24 cellular contexts compared by ENCODE assay signal in genomic region chr20:29740951-29741593, GRCh38.
DNase-seq lines count a peak whose midpoint lies in the region; ATAC-seq, FAIRE-seq and TF ChIP-seq lines count a peak whose summit lies in the region.
"Had no signal": no experiment of that assay in that cellular context is flagged by ENCODE, and none has a peak within 500 bp of the region (broad histone marks: within the 10 kb centered on the region; RNA-seq: fewer than 3 reads in every experiment).

No MANE protein-coding gene starts in this region.

- H3K9me2 ChIP-seq in SK-N-SH: no peaks in the 10 kb centered on the region

- H3K9me3 ChIP-seq in SK-N-SH: peaks cover 3% of the 10 kb centered on the region; the same call in 1 of the 2 replicates
- H3K9me3 ChIP-seq in HepG2 (ENCODE audit: low read length): peaks cover 87% of the 10 kb centered on the region
- H3K9me3 ChIP-seq: SJSA1 had no signal

- in situ Hi-C loops in GM13977 (cut with MboI; ENCODE audit: low pct_unique_long_range_greater_than_20kb, low sequenced_read_pairs, unreplicated experiment): no loop called here
- in situ Hi-C loops in HepG2 (cut with HindIII; ENCODE audit: extremely low pct_ligation_motif_present, low pct_unique_long_range_greater_than_20kb): no loop called here

- no peak for TF ChIP-seq POLR2A in HepG2 (IDR thresholded peaks at IDR 0.05; ENCODE audit: insufficient read depth in 1 of 2, low read depth in 2 of 2, low read length in 2 of 2)

- H3K27ac Mint-ChIP-seq in stimulated activated memory B cell treated with anti-CD40 and anti-IgM and Interleukin-4, amounts not matched to agents 10 μg/mL and 1 μg/mL and 100 μg/mL, for 72 hours: no peak overlapping the region
- H3K27ac Mint-ChIP-seq: CD4-positive, CD25-positive, alpha-beta regulatory T cell had no signal

- ATAC-seq in HepG2: no peak
- ATAC-seq in stimulated activated memory B cell treated with anti-CD40 and anti-IgM and Interleukin-4, amounts not matched to agents 10 μg/mL and 1 μg/mL and 100 μg/mL, for 72 hours: peak; percentile 49
- ATAC-seq in HG03025 (IDR thresholded peaks at IDR 0.05; ENCODE audit: low FRiP score, unreplicated experiment): no peak
- ATAC-seq: GM12878, K562 had no signal

- H3K9me3 Mint-ChIP-seq in stimulated activated memory B cell treated with anti-CD40 and anti-IgM and Interleukin-4, amounts not matched to agents 10 μg/mL and 1 μg/mL and 100 μg/mL, for 72 hours: peaks cover 10% of the 10 kb centered on the region

- H3K36me3 Mint-ChIP-seq in stimulated activated memory B cell treated with anti-CD40 and anti-IgM and Interleukin-4, amounts not matched to agents 10 μg/mL and 1 μg/mL and 100 μg/mL, for 72 hours: no peaks in the 10 kb centered on the region
- H3K36me3 Mint-ChIP-seq: CD4-positive, CD25-positive, alpha-beta regulatory T cell had no signal

- no peaks in the 10 kb centered on the region for H3K4me1 ChIP-seq in SK-N-SH (ENCODE audit: control insufficient read depth in 1 of 2, insufficient read depth in 2 of 2, low read depth in 1 of 2, low read length in 1 of 2)
- H3K4me1 ChIP-seq in HepG2 (ENCODE audit: insufficient read depth, low read length): no peaks in the 10 kb centered on the region
- H3K4me1 ChIP-seq: Peyer's patch, SJSA1 had no signal

- no peaks in the 10 kb centered on the region for H3K27me3 Mint-ChIP-seq in stimulated activated memory B cell treated with anti-CD40 and anti-IgM and Interleukin-4, amounts not matched to agents 10 μg/mL and 1 μg/mL and 100 μg/mL, for 72 hours
- H3K27me3 Mint-ChIP-seq: CD4-positive, CD25-positive, alpha-beta regulatory T cell had no signal

- H4K20me1 ChIP-seq in SK-N-SH (ENCODE audit: insufficient read depth) (no peaks in the 10 kb centered on the region), HepG2 (ENCODE audit: insufficient read depth, low read length) (no peaks in the 10 kb centered on the region)

- H3K4me3 ChIP-seq in SK-N-SH (ENCODE audit: low read depth in 2 of 2, low read length in 1 of 2) (no peak overlapping the region), HepG2 (replicated peaks in 1 of 3; ENCODE audit: insufficient read depth in 1 of 3, low read depth in 2 of 3, low read length in 3 of 3) (no peak overlapping the region)
- H3K4me3 ChIP-seq: GM12878, K562, Peyer's patch, SJSA1 had no signal

- H3K4me1 Mint-ChIP-seq in stimulated activated memory B cell treated with anti-CD40 and anti-IgM and Interleukin-4, amounts not matched to agents 10 μg/mL and 1 μg/mL and 100 μg/mL, for 72 hours: no peaks in the 10 kb centered on the region
- H3K4me1 Mint-ChIP-seq: CD4-positive, CD25-positive, alpha-beta regulatory T cell had no signal

- no peak for FAIRE-seq in HepG2 (lab: Jason Lieb, UNC)
- FAIRE-seq: GM12878, H54, K562 had no signal

- intact Hi-C loops in HepG2 (cut with micrococcal nuclease; ENCODE audit: unreplicated experiment): no loop called here

- H3K9ac ChIP-seq in SK-N-SH: no peak overlapping the region
- H3K9ac ChIP-seq in HepG2 (ENCODE audit: insufficient read depth, low read depth, low read length): no peak overlapping the region

- no peaks in the 10 kb centered on the region for H3F3A ChIP-seq in SK-N-SH (replicated peaks; ENCODE audit: insufficient read depth)

- CTCF ChIA-PET in SK-N-SH (lab: Yijun Ruan, JAX) (no interaction called here), HepG2 (lab: Yijun Ruan, JAX; ENCODE audit: low intra/inter-chr PET ratio, low total read pairs) (no interaction called here)

- H3K27ac ChIP-seq in SK-N-SH (ENCODE audit: low read depth in 2 of 2, low read length in 1 of 2): no peak overlapping the region
- no peak overlapping the region for H3K27ac ChIP-seq in HepG2 (ENCODE audit: extremely low read length, insufficient read depth, low read length)
- H3K27ac ChIP-seq: Peyer's patch, SJSA1 had no signal

- no peaks in the 10 kb centered on the region for H3K36me3 ChIP-seq in SK-N-SH (replicated peaks in 1 of 2; ENCODE audit: control insufficient read depth in 1 of 2, insufficient read depth in 2 of 2, low read length in 1 of 2)
- no peaks in the 10 kb centered on the region for H3K36me3 ChIP-seq in HepG2 (replicated peaks in 1 of 2; ENCODE audit: control insufficient read depth in 1 of 2, insufficient read depth in 2 of 2, low read length in 2 of 2)
- H3K36me3 ChIP-seq: Peyer's patch, SJSA1 had no signal

- POLR2A ChIA-PET in SK-N-SH (lab: Yijun Ruan, JAX): no interaction called here
- POLR2A ChIA-PET in HepG2 (lab: Yijun Ruan, JAX): no interaction called here

- H3K79me2 ChIP-seq in SK-N-SH (ENCODE audit: insufficient read depth) (no peaks in the 10 kb centered on the region), HepG2 (ENCODE audit: insufficient read depth, low read length) (no peaks in the 10 kb centered on the region)

- H3K4me2 ChIP-seq in SK-N-SH: no peak overlapping the region
- no peak overlapping the region for H3K4me2 ChIP-seq in HepG2 (ENCODE audit: low read depth, low read length)

- H3K27me3 ChIP-seq in SK-N-SH (ENCODE audit: insufficient read depth) (no peaks in the 10 kb centered on the region), HepG2 (ENCODE audit: control insufficient read depth in 1 of 2, insufficient read depth in 2 of 2, low read length in 2 of 2) (no peaks in the 10 kb centered on the region)
- H3K27me3 ChIP-seq: Peyer's patch, SJSA1 had no signal

- H2AFZ ChIP-seq in SK-N-SH (ENCODE audit: low read depth): no peak overlapping the region
- no peak overlapping the region for H2AFZ ChIP-seq in HepG2 (ENCODE audit: low read length)

- no peak overlapping the region for H3K4me3 Mint-ChIP-seq in stimulated activated memory B cell treated with anti-CD40 and anti-IgM and Interleukin-4, amounts not matched to agents 10 μg/mL and 1 μg/mL and 100 μg/mL, for 72 hours

- WGBS in SK-N-SH (ENCODE audit: low lambda C conversion rate): 40% methylated on average over 17 of the region's 51 CpGs
- WGBS in HepG2 (ENCODE audit: low lambda C conversion rate): 81% methylated on average over 50 of the region's 51 CpGs

- no TSS peak for BruUV-seq in HepG2 (replicated peaks; lab: Mats Ljungman, UMichigan)

- peak; percentile 23 for DNase-seq in GM13977 (ENCODE audit: low spot score)
- peak; percentile 17 for DNase-seq in SK-N-SH
- DNase-seq in HepG2 (ENCODE audit: low spot score): no peak
- no peak for DNase-seq in GDM1 (lab: John Stamatoyannopoulos, UW)
- no peak for DNase-seq in T-helper 2 cell
- no peak for DNase-seq in NCI-H2227 (lab: John Stamatoyannopoulos, UW; ENCODE audit: unreplicated experiment)
- DNase-seq: CD4-positive, CD25-positive, alpha-beta regulatory T cell; COR-L47; DMS 273 treated with DMSO at 0.1 percent for 48 hours; DMS79 treated with DMSO at 0.1 percent for 48 hours; NCI-H1092; NCI-H1436 treated with DMSO at 0.1 percent for 48 hours; NCI-H1930; NCI-H2227 treated with DMSO at 0.1 percent for 48 hours; NCI-H510A treated with DMSO at 0.1 percent for 48 hours; NCI-H748 treated with DMSO at 0.1 percent for 48 hours; SW 1271 had no signal

- TF ChIP-seq RAD21 in SK-N-SH (IDR thresholded peaks at IDR 0.05; ENCODE audit: low read length): no peak
- TF ChIP-seq RAD21 in HepG2 (CRISPR knock-in tag; IDR thresholded peaks at IDR 0.05): no peak

- TF ChIP-seq CTCF in GM13977 (IDR thresholded peaks at IDR 0.05; ENCODE audit: extremely low read depth, insufficient read depth, missing control alignments) (no peak), SK-N-SH (IDR thresholded peaks at IDR 0.05) (no peak), HepG2 (CRISPR knock-in tag; IDR thresholded peaks at IDR 0.05) (no peak)

- TF ChIP-seq EP300 in SK-N-SH (IDR thresholded peaks at IDR 0.05; ENCODE audit: borderline replicate concordance in 1 of 2, low read depth in 1 of 2, low read length in 1 of 2): no peak
- TF ChIP-seq EP300 in HepG2 (IDR thresholded peaks at IDR 0.05; ENCODE audit: low read depth in 2 of 2, low read length in 2 of 2): no peak
- no peak for TF ChIP-seq EP300 in HepG2 (CRISPR knock-in tag; IDR thresholded peaks at IDR 0.05; ENCODE audit: borderline replicate concordance)

TF ChIP-seq in SK-N-SH, 30 proteins besides CTCF, POLR2A, EP300 and RAD21 (continues in another document):
- TF ChIP-seq MAX (IDR thresholded peaks at IDR 0.05; ENCODE audit: low read depth): no peak
- no peak for TF ChIP-seq MEF2A (IDR thresholded peaks at IDR 0.05; ENCODE audit: borderline replicate concordance, low read depth)
- no peak for TF ChIP-seq TEAD4 (IDR thresholded peaks at IDR 0.05; ENCODE audit: borderline replicate concordance, insufficient read depth)
- no peak for TF ChIP-seq NRF1 (IDR thresholded peaks at IDR 0.05; ENCODE audit: low read depth, low read length)
- no peak for TF ChIP-seq FOXM1 (IDR thresholded peaks at IDR 0.05; ENCODE audit: low read depth)

TF ChIP-seq in HepG2, 621 proteins besides CTCF, POLR2A, EP300 and RAD21:
- TF ChIP-seq ONECUT2 (CRISPR knock-in tag; IDR thresholded peaks at IDR 0.05) (no peak), HNRNPK (IDR thresholded peaks at IDR 0.05; ENCODE audit: low read depth, low read length, poor library complexity, severe bottlenecking) (peak; percentile 13), DNMT1 (CRISPR knock-in tag; IDR thresholded peaks at IDR 0.05) (0 out of 2 replicates have a peak, but pooled peaks have one; percentile 58)

Comparison
In these comparisons a context has a peak if more than half of its experiments do, and no peak if none do; other contexts are left out.
1. DNase-seq: peak in GM13977 (single experiment) and SK-N-SH (single experiment); none in HepG2 (single experiment), GDM1 (single experiment), T-helper 2 cell (0 of 5) and NCI-H2227 (single experiment).